Comparison of ENCODE assay signal across 8 cellular contexts in the genomic region with DNA sequence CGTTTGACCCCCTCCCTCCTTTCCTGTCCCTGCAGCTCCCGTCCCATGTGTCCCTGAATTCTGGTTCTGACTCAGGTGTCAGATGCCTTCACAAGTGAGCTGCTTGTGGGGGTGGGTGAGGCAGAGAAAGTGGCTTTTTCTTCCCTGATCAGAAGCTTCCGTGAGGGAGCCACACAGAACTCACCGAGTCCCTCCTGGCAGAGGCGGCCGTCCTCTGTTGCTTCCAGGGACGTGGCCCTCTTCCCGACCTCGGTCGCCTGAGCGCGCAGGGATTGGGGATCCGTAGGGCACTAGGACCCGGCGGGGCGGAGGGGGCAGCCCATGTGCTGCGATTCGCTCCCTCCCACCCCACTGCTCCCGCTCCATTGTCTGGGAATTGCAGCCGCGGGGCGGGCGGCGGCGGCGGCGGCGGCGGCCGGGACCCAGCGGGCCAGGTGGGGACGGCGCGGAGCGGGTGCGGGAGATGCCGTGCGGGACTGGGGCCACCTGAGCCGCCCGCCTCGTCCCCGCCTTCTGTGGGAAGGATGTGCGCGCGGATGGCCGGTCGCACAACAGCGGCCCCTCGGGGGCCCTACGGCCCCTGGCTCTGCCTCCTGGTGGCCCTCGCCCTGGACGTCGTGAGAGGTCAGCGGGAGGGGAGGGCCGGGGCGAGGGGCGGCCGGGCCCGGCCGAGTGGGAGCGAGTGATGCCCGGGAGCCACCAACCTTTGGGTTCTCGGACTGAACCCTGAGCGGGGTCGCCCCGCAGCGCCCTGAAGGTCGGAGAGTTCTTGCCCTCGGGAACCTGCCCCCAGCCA. TPM values are rescaled to one million over a fixed set of nuclear protein-coding genes. Genes with fewer than 3 reads are reported as not detected.
DNase-seq lines count a peak whose midpoint lies in the region; ATAC-seq, FAIRE-seq and TF ChIP-seq lines count a peak whose summit lies in the region.

A gene with protein sequence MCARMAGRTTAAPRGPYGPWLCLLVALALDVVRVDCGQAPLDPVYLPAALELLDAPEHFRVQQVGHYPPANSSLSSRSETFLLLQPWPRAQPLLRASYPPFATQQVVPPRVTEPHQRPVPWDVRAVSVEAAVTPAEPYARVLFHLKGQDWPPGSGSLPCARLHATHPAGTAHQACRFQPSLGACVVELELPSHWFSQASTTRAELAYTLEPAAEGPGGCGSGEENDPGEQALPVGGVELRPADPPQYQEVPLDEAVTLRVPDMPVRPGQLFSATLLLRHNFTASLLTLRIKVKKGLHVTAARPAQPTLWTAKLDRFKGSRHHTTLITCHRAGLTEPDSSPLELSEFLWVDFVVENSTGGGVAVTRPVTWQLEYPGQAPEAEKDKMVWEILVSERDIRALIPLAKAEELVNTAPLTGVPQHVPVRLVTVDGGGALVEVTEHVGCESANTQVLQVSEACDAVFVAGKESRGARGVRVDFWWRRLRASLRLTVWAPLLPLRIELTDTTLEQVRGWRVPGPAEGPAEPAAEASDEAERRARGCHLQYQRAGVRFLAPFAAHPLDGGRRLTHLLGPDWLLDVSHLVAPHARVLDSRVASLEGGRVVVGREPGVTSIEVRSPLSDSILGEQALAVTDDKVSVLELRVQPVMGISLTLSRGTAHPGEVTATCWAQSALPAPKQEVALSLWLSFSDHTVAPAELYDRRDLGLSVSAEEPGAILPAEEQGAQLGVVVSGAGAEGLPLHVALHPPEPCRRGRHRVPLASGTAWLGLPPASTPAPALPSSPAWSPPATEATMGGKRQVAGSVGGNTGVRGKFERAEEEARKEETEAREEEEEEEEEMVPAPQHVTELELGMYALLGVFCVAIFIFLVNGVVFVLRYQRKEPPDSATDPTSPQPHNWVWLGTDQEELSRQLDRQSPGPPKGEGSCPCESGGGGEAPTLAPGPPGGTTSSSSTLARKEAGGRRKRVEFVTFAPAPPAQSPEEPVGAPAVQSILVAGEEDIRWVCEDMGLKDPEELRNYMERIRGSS (plus strand): TSS at position 351 of the 796 bp plus-strand sequence. CDS start 174 bp downstream, at position 525.

- DNase-seq in AG04449 (ENCODE audit: low read depth, low spot score) = no peak
- DNase-seq in GM12891 (ENCODE audit: insufficient read length, low spot score) = peak; percentile 75
- DNase-seq in NCI-H1105 (lab: John Stamatoyannopoulos, UW) = peak; percentile 78
- DNase-seq in UCSD-AML1 (lab: John Stamatoyannopoulos, UW; ENCODE audit: unreplicated experiment) = peak; percentile 38
- no peak for DNase-seq in epithelial cell of prostate (ENCODE audit: low read depth, low spot score)
- DNase-seq in midbrain (lab: John Stamatoyannopoulos, UW) = peak; percentile 83
- no peak for DNase-seq in tibial artery

- H3K27me3 ChIP-seq in tibial artery = peaks cover 0 to 31% of the 10 kb centered on the region in 2 donors

- H3K36me3 ChIP-seq in tibial artery = peaks cover 35 to 40% (median 38%) of the 10 kb centered on the region in 3 donors

- H3K4me3 ChIP-seq in AG04449 (ENCODE audit: low read depth, low read length) (peak within 1 kb of the TSS; percentile 67), tibial artery (peak within 1 kb of the TSS; percentile 52 to 70)

- CTCF ChIA-PET in AG04449 (lab: Yijun Ruan, JAX) = interaction anchor here (0.6 to 1.8 kb wide), 6 partner anchors 9 to 263 kb away, joined by 3 to 5 read pairs (median 4); a partner anchor contains a TSS

- intact Hi-C loops in tibial artery (cut with DNase I; ENCODE audit: low total_unique reads) = loop anchor here (10.0 kb wide), 1 partner anchor 200 kb away; no protein-coding TSS in a partner anchor

- no peak for ATAC-seq in HG03175 (IDR thresholded peaks at IDR 0.05; ENCODE audit: unreplicated experiment)

- H3K4me1 ChIP-seq in tibial artery = peaks cover 0 to 29% (median 20%) of the 10 kb centered on the region in 4 donors

- peak; percentile 91 for FAIRE-seq in GM12891 (lab: Jason Lieb, UNC)

- no peak for TF ChIP-seq CTCF in AG04449 (IDR thresholded peaks at IDR 0.05; ENCODE audit: insufficient read depth, low read length, missing control alignments)
- no peak for TF ChIP-seq CTCF in tibial artery (IDR thresholded peaks at IDR 0.05)

- TF ChIP-seq POLR2A in GM12891 (IDR thresholded peaks at IDR 0.05; ENCODE audit: low read depth, low read length) = no peak

- POLR2A ChIA-PET in AG04449 (lab: Yijun Ruan, JAX) = interaction anchor here (1.1 kb wide), 1 partner anchor 9 kb away, joined by 5 read pairs; no protein-coding TSS in a partner anchor

- H3K27ac ChIP-seq in epithelial cell of prostate (peak within 1 kb of the TSS; percentile 29), tibial artery (no peak within 1 kb of the TSS)

- no peaks in the 10 kb centered on the region for H3K9me3 ChIP-seq in tibial artery

TF ChIP-seq in GM12891, 5 proteins besides CTCF, POLR2A, EP300 and RAD21:
- TF ChIP-seq TAF1 (IDR thresholded peaks at IDR 0.05; ENCODE audit: low read depth, low read length) = no peak
- no peak for TF ChIP-seq PAX5 (IDR thresholded peaks at IDR 0.05; ENCODE audit: insufficient read depth, low read length, severe bottlenecking)
- TF ChIP-seq SPI1 (IDR thresholded peaks at IDR 0.05; ENCODE audit: low read depth, low read length) = no peak
- TF ChIP-seq POLR2AphosphoS5 (IDR thresholded peaks at IDR 0.05; ENCODE audit: low read depth, low read length) = no peak
- no peak for TF ChIP-seq POU2F2 (IDR thresholded peaks at IDR 0.05; ENCODE audit: low read depth, low read length)

RNA-seq across cellular contexts. Expression of the gene that starts here (rescaled TPM):
- 7.5 TPM for polyA plus RNA-seq in GM12891 (2012; ENCODE audit: low read depth, missing spikeins)

Comparison
In these comparisons a context has a peak if more than half of its experiments do, and no peak if none do; other contexts are left out.
1. DNase-seq: peak in GM12891 (single experiment), NCI-H1105 (single experiment), UCSD-AML1 (single experiment) and midbrain (single experiment); none in AG04449 (single experiment), epithelial cell of prostate (single experiment) and tibial artery (0 of 2).